Comparison of ENCODE assay signal across 1 cellular context in genomic region chr7:100126931-100127865, GRCh38.
A peak's percentile ranks its signal among the peaks of the same experiment; 100 is the strongest.
TF ChIP-seq lines count a peak whose summit lies in the region.

A gene with protein sequence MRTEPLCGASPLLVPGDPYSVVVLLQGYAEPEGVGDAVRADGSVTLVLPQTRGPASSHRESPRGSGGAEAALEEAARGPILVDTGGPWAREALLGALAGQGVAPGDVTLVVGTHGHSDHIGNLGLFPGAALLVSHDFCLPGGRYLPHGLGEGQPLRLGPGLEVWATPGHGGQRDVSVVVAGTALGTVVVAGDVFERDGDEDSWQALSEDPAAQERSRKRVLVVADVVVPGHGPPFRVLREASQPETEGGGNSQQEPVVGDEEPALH (plus strand): TSS chr7:100126967. CDS start chr7:100127396, 429 bp downstream.

TF ChIP-seq in K562, 482 proteins besides CTCF, POLR2A, EP300 and RAD21 (continued from another document and continues in another):
- TF ChIP-seq, protein P1, sequence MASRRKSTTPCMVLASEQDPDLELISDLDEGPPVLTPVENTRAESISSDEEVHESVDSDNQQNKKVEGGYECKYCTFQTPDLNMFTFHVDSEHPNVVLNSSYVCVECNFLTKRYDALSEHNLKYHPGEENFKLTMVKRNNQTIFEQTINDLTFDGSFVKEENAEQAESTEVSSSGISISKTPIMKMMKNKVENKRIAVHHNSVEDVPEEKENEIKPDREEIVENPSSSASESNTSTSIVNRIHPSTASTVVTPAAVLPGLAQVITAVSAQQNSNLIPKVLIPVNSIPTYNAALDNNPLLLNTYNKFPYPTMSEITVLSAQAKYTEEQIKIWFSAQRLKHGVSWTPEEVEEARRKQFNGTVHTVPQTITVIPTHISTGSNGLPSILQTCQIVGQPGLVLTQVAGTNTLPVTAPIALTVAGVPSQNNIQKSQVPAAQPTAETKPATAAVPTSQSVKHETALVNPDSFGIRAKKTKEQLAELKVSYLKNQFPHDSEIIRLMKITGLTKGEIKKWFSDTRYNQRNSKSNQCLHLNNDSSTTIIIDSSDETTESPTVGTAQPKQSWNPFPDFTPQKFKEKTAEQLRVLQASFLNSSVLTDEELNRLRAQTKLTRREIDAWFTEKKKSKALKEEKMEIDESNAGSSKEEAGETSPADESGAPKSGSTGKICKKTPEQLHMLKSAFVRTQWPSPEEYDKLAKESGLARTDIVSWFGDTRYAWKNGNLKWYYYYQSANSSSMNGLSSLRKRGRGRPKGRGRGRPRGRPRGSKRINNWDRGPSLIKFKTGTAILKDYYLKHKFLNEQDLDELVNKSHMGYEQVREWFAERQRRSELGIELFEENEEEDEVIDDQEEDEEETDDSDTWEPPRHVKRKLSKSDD (conservative IDR thresholded peaks at IDR 0.05; ENCODE audit: low read length): peak; percentile 26; the same call in 1 of the 2 replicates
- TF ChIP-seq, protein P2, sequence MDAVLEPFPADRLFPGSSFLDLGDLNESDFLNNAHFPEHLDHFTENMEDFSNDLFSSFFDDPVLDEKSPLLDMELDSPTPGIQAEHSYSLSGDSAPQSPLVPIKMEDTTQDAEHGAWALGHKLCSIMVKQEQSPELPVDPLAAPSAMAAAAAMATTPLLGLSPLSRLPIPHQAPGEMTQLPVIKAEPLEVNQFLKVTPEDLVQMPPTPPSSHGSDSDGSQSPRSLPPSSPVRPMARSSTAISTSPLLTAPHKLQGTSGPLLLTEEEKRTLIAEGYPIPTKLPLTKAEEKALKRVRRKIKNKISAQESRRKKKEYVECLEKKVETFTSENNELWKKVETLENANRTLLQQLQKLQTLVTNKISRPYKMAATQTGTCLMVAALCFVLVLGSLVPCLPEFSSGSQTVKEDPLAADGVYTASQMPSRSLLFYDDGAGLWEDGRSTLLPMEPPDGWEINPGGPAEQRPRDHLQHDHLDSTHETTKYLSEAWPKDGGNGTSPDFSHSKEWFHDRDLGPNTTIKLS (IDR thresholded peaks at IDR 0.05; ENCODE audit: borderline replicate concordance, low read depth): 0 out of 2 replicates have a peak, but pooled peaks have one; percentile 11
- TF ChIP-seq NCOR1 (IDR thresholded peaks at IDR 0.05) (0 out of 2 replicates have a peak, but pooled peaks have one; percentile 51), ZFP30 (CRISPR knock-in tag; IDR thresholded peaks at IDR 0.05; ENCODE audit: borderline replicate concordance) (no peak), L3MBTL2 (IDR thresholded peaks at IDR 0.05) (peak; percentile 33; the same call in 1 of the 2 replicates), ZNF436 (CRISPR knock-in tag; IDR thresholded peaks at IDR 0.05) (peak; percentile 66; the same call in 1 of the 2 replicates), RBM17 (IDR thresholded peaks at IDR 0.05; ENCODE audit: borderline replicate concordance, low read depth, low read length) (no peak), FUS (optimal IDR thresholded peaks at IDR 0.05; ENCODE audit: low read depth, low read length) (peak; percentile 67), BHLHE40 (IDR thresholded peaks at IDR 0.05; ENCODE audit: low read length) (peak; percentile 92), DPF2 (IDR thresholded peaks at IDR 0.05) (peak; percentile 54), TCF15 (CRISPR knock-in tag; IDR thresholded peaks at IDR 0.05) (0 out of 2 replicates have a peak, but pooled peaks have one; percentile 7), ATF7 (IDR thresholded peaks at IDR 0.05) (peak; percentile 99), YBX1 (IDR thresholded peaks at IDR 0.05) (no peak), DIDO1 (tag; IDR thresholded peaks at IDR 0.05; ENCODE audit: low read depth) (0 out of 2 replicates have a peak, but pooled peaks have one; percentile 26), ZNF318 (IDR thresholded peaks at IDR 0.05; ENCODE audit: borderline replicate concordance in 1 of 2, low read depth in 1 of 2) (no peak), RFX1 (IDR thresholded peaks at IDR 0.05) (no peak), ARID3A (IDR thresholded peaks at IDR 0.05; ENCODE audit: borderline replicate concordance, low read depth, low read length) (peak; percentile 7; the same call in 1 of the 2 replicates), ZNF134 (CRISPR knock-in tag; conservative IDR thresholded peaks at IDR 0.05) (no peak), SNRNP70 (optimal IDR thresholded peaks at IDR 0.05; ENCODE audit: low read depth, low read length) (no peak), PHB (CRISPR knock-in tag; IDR thresholded peaks at IDR 0.05) (0 out of 2 replicates have a peak, but pooled peaks have one; percentile 9), BACH1 (tag; IDR thresholded peaks at IDR 0.05) (no peak), KDM4B (IDR thresholded peaks at IDR 0.05; ENCODE audit: borderline replicate concordance in 2 of 2, low read depth in 1 of 2) (peak in 1 of 2 experiments; percentile 62; a peak in 1 of 4 replicates), TCF7L2 (IDR thresholded peaks at IDR 0.05; ENCODE audit: low read depth, low read length) (peak; percentile 93), SMARCA5 (IDR thresholded peaks at IDR 0.05) (no peak), CREB1 (IDR thresholded peaks at IDR 0.05) (no peak; the same call in 1 of the 2 replicates), CREB1 (CRISPR knock-in tag; IDR thresholded peaks at IDR 0.05) (peak; percentile 41), CBX8 (IDR thresholded peaks at IDR 0.05; ENCODE audit: borderline replicate concordance, extremely low read depth, low read depth, low read length, poor library complexity, severe bottlenecking) (no peak), ZNF431 (CRISPR knock-in tag; IDR thresholded peaks at IDR 0.05) (no peak), NFE2L1 (tag; IDR thresholded peaks at IDR 0.05; ENCODE audit: borderline replicate concordance, low read depth) (no peak), GTF2A2 (tag; IDR thresholded peaks at IDR 0.05) (peak; percentile 25; the same call in 1 of the 2 replicates)
- TF ChIP-seq, protein P3, sequence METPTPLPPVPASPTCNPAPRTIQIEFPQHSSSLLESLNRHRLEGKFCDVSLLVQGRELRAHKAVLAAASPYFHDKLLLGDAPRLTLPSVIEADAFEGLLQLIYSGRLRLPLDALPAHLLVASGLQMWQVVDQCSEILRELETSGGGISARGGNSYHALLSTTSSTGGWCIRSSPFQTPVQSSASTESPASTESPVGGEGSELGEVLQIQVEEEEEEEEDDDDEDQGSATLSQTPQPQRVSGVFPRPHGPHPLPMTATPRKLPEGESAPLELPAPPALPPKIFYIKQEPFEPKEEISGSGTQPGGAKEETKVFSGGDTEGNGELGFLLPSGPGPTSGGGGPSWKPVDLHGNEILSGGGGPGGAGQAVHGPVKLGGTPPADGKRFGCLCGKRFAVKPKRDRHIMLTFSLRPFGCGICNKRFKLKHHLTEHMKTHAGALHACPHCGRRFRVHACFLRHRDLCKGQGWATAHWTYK (CRISPR knock-in tag; IDR thresholded peaks at IDR 0.05): peak; percentile 60; the same call in 1 of the 2 replicates
- TF ChIP-seq, protein P4, sequence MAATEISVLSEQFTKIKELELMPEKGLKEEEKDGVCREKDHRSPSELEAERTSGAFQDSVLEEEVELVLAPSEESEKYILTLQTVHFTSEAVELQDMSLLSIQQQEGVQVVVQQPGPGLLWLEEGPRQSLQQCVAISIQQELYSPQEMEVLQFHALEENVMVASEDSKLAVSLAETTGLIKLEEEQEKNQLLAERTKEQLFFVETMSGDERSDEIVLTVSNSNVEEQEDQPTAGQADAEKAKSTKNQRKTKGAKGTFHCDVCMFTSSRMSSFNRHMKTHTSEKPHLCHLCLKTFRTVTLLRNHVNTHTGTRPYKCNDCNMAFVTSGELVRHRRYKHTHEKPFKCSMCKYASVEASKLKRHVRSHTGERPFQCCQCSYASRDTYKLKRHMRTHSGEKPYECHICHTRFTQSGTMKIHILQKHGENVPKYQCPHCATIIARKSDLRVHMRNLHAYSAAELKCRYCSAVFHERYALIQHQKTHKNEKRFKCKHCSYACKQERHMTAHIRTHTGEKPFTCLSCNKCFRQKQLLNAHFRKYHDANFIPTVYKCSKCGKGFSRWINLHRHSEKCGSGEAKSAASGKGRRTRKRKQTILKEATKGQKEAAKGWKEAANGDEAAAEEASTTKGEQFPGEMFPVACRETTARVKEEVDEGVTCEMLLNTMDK (IDR thresholded peaks at IDR 0.05; ENCODE audit: borderline replicate concordance, insufficient read depth, low read depth, low read length, poor library complexity, severe bottlenecking): no peak
